In genomic region chr12:26226629-26227375, GRCh38 we compare ENCODE assay signal across 8 cellular contexts. TPM values are rescaled to one million over a fixed set of nuclear protein-coding genes. Genes with fewer than 3 reads are reported as not detected.
DNase-seq lines count a peak whose midpoint lies in the region; ATAC-seq and TF ChIP-seq lines count a peak whose summit lies in the region.

No MANE protein-coding gene starts in this region.

- DNase-seq in G401 (ENCODE audit: low spot score) (peak; percentile 86), Panc1 (ENCODE audit: low read depth, low spot score) (no peak), fibroblast of lung (ENCODE audit: low read depth in 2 of 2) (peak; percentile 14 to 64), activated gamma-delta T cell (lab: John Stamatoyannopoulos, UW) (no peak)
- no peak for DNase-seq in activated CD8-positive, alpha-beta memory T cell treated with anti-CD3 and anti-CD28 coated beads for 24 hours
- no peak for DNase-seq in activated effector memory CD4-positive, alpha-beta T cell treated with anti-CD3 and anti-CD28 coated beads, Interleukin-2, amount 50 U/mL, for 16 hours

- no peaks in the 10 kb centered on the region for H3K36me3 ChIP-seq in Panc1 (ENCODE audit: control insufficient read depth, insufficient read depth, low read length)
- H3K36me3 ChIP-seq in fibroblast of lung (ENCODE audit: control insufficient read depth, insufficient read depth, low read length) = no peaks in the 10 kb centered on the region
- no peaks in the 10 kb centered on the region for H3K36me3 ChIP-seq in muscle layer of colon (ENCODE audit: insufficient read depth, low read length)

- H3K4me3 ChIP-seq in Panc1 (ENCODE audit: low read depth in 2 of 2, low read length in 2 of 2) (peak overlapping the region; percentile 40 to 66), fibroblast of lung (replicated peaks in 1 of 4; ENCODE audit: control extremely low read depth in 1 of 4, insufficient read depth in 1 of 4, low read depth in 3 of 4, low read length in 4 of 4) (peak overlapping the region; percentile 40 to 63 (median 48)), muscle layer of colon (ENCODE audit: low read depth in 1 of 2, low read length in 2 of 2) (peak overlapping the region; percentile 55 to 73)

- H3K79me2 ChIP-seq in fibroblast of lung (ENCODE audit: control insufficient read depth, insufficient read depth, low read length) = no peaks in the 10 kb centered on the region

- ATAC-seq in Panc1 (peak; percentile 84), GM19324 (IDR thresholded peaks at IDR 0.05; ENCODE audit: low FRiP score, unreplicated experiment) (no peak)

- H3K9me3 ChIP-seq in Panc1 (ENCODE audit: control insufficient read depth, insufficient read depth, low read depth, low read length) (no peaks in the 10 kb centered on the region), fibroblast of lung (ENCODE audit: control insufficient read depth, insufficient read depth, low read depth, low read length) (no peaks in the 10 kb centered on the region), muscle layer of colon (ENCODE audit: low read length) (no peaks in the 10 kb centered on the region)

- H3K27ac ChIP-seq in Panc1 (ENCODE audit: low read length) = peak overlapping the region; percentile 77
- H3K27ac ChIP-seq in fibroblast of lung (ENCODE audit: insufficient read depth, low read length) = no peak overlapping the region
- peak overlapping the region; percentile 80 for H3K27ac ChIP-seq in muscle layer of colon (ENCODE audit: low read depth, low read length)

- CTCF ChIA-PET in Panc1 (lab: Charles Lee) = no interaction called here

- H3K9ac ChIP-seq in fibroblast of lung (ENCODE audit: insufficient read depth, low read length) (peak overlapping the region; percentile 42), muscle layer of colon (ENCODE audit: low read length) (peak overlapping the region; percentile 62)

- POLR2A ChIA-PET in Panc1 (lab: Charles Lee) = no interaction called here

- no peaks in the 10 kb centered on the region for H4K20me1 ChIP-seq in fibroblast of lung (ENCODE audit: control insufficient read depth, extremely low read depth, insufficient read depth, low read length)

- peak overlapping the region; percentile 89 for H3K4me2 ChIP-seq in fibroblast of lung (ENCODE audit: extremely low read depth, insufficient read depth, low read length)

- H3K4me1 ChIP-seq in Panc1 (ENCODE audit: control insufficient read depth, insufficient read depth, low read length) (peaks cover 17% of the 10 kb centered on the region), fibroblast of lung (ENCODE audit: control insufficient read depth, extremely low read depth, insufficient read depth, low read length) (peaks cover 3% of the 10 kb centered on the region), muscle layer of colon (ENCODE audit: insufficient read depth, low read length) (peaks cover 9% of the 10 kb centered on the region)

- BruUV-seq in Panc1 (replicated peaks; lab: Mats Ljungman, UMichigan) = no TSS peak

- intact Hi-C loops in Panc1 (cut with micrococcal nuclease; ENCODE audit: unreplicated experiment) = no loop called here

- H3K27me3 ChIP-seq in Panc1 (ENCODE audit: control insufficient read depth, insufficient read depth, low read length) (peaks cover 5% of the 10 kb centered on the region; the same call in 1 of the 2 replicates), fibroblast of lung (ENCODE audit: control insufficient read depth, insufficient read depth, low read length) (no peaks in the 10 kb centered on the region), muscle layer of colon (ENCODE audit: control insufficient read depth in 1 of 2, insufficient read depth in 2 of 2, low read length in 2 of 2) (no peaks in the 10 kb centered on the region)

- no peak for TF ChIP-seq CTCF in Panc1 (IDR thresholded peaks at IDR 0.05)
- no peak for TF ChIP-seq CTCF in fibroblast of lung (conservative IDR thresholded peaks at IDR 0.05 in 1 of 2, IDR thresholded peaks at IDR 0.05 in 1 of 2; ENCODE audit: low read depth in 1 of 2, low read length in 2 of 2)

- in situ Hi-C loops in G401 (cut with HindIII; ENCODE audit: low sequenced_read_pairs) = no loop called here
- in situ Hi-C loops in Panc1 (cut with HindIII; ENCODE audit: low pct_unique_long_range_greater_than_20kb, low sequenced_read_pairs) = no loop called here

- peak overlapping the region; percentile 74 for H2AFZ ChIP-seq in fibroblast of lung (ENCODE audit: low read length)

RNA-seq across cellular contexts. Expression of gene SSPN, which starts 31.4 kb away (rescaled TPM):
- 1.7 and 2.9 TPM in 2 replicates for total RNA-seq in G401 (2014; rRNA removed; shearing (Covaris generic))
- total RNA-seq in Panc1 (2021; ENCODE audit: unreplicated experiment) = 23.4 TPM
- polyA plus RNA-seq in Panc1 (2012; ENCODE audit: insufficient read length) = 16.7 TPM
- total RNA-seq in fibroblast of lung = 9.8 and 18.5 TPM in 2 replicates
- polyA plus RNA-seq in fibroblast of lung = 7.5 and 18.3 TPM in 2 replicates
- 5.8 and 16.2 TPM in 2 replicates for polyA plus RNA-seq in fibroblast of lung (2012)
- 26.3 and 44.0 TPM in 2 replicates for polyA minus RNA-seq in fibroblast of lung (ENCODE audit: low replicate concordance)

Comparison
In these comparisons a context has a peak if more than half of its experiments do, and no peak if none do; other contexts are left out.
1. DNase-seq: peak in G401 (single experiment) and fibroblast of lung (2 of 2); none in Panc1 (single experiment), activated gamma-delta T cell (single experiment), activated CD8-positive, alpha-beta memory T cell treated with anti-CD3 and anti-CD28 coated beads for 24 hours (single experiment) and activated effector memory CD4-positive, alpha-beta T cell treated with anti-CD3 and anti-CD28 coated beads, Interleukin-2, amount 50 U/mL, for 16 hours (single experiment).
2. Peak in every context shown above with its lines, with median percentiles within 50 percentile points of each other: H3K4me3 ChIP-seq.